In the genomic region with DNA sequence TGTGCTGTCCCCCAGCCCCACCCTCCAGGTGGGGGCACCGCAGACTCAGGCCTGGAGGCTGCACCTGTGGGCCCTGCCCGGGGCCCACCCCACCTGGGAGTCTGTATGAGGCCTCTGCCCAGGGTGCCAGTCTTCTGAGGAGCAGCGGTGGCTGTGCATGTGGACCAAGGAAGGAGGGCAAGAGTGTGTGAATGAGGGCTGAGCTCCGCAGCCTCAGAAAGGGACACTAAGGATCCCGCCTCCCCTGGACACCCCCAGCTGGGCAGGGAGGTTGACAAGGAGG, we compare ENCODE assay signal across 15 cellular contexts. TPM values are rescaled to one million over a fixed set of nuclear protein-coding genes. Genes with fewer than 3 reads are reported as not detected.
DNase-seq lines count a peak whose midpoint lies in the region; ATAC-seq and TF ChIP-seq lines count a peak whose summit lies in the region.
"Had no signal": no experiment of that assay in that cellular context is flagged by ENCODE, and none has a peak within 500 bp of the region (broad histone marks: within the 10 kb centered on the region; RNA-seq: fewer than 3 reads in every experiment).

No MANE protein-coding gene starts in this region.

- H3K4me1 Mint-ChIP-seq in activated T-helper 1 cell treated with anti-CD3 and anti-CD28 coated beads, Interleukin-12 subunit alpha, Interleukin-12 subunit beta, Interleukin-2, Interleukin-4 antibody, amounts not matched to agents 30 ng/mL and 10 ng/mL and 1 ng/mL, durations not matched to agents 14 hours and 24 hours and 36 hours (ENCODE audit: low read depth): peaks cover 81% of the 10 kb centered on the region

- CTCF ChIA-PET in mammary epithelial cell (lab: Charles Lee; ENCODE audit: low non-redundant PET): no interaction called here

- in situ Hi-C loops in mammary epithelial cell (cut with MboI; ENCODE audit: low sequenced_read_pairs in 2 of 2): no loop called here

- H3K4me3 ChIP-seq in breast epithelium: peak overlapping the region in 2 of 3 donors; percentile 35 to 50
- no peak overlapping the region for H3K4me3 ChIP-seq in mammary epithelial cell (replicated peaks in 1 of 3; ENCODE audit: insufficient read depth in 1 of 3, low read depth in 2 of 3, low read length in 3 of 3)
- H3K4me3 ChIP-seq in upper lobe of right lung: peak overlapping the region; percentile 54
- H3K4me3 ChIP-seq in uterus: no peak overlapping the region
- H3K4me3 ChIP-seq: tibial artery had no signal

- H3K4me1 ChIP-seq in breast epithelium (no peaks in the 10 kb centered on the region), mammary epithelial cell (ENCODE audit: insufficient read depth, low read length) (peaks cover 5% of the 10 kb centered on the region), upper lobe of right lung (peaks cover 33% of the 10 kb centered on the region), uterus (no peaks in the 10 kb centered on the region)
- H3K4me1 ChIP-seq: foreskin keratinocyte, tibial artery had no signal

- no peak overlapping the region for H3K9ac ChIP-seq in mammary epithelial cell (ENCODE audit: insufficient read depth, low read length)

- TF ChIP-seq CTCF in breast epithelium (IDR thresholded peaks at IDR 0.05) (no peak), mammary epithelial cell (conservative IDR thresholded peaks at IDR 0.05 in 1 of 2, IDR thresholded peaks at IDR 0.05 in 1 of 2; ENCODE audit: extremely low read depth in 1 of 2, insufficient read depth in 1 of 2, low read depth in 1 of 2, low read length in 2 of 2) (no peak), upper lobe of right lung (IDR thresholded peaks at IDR 0.05) (no peak), uterus (IDR thresholded peaks at IDR 0.05) (no peak)

- H3K27me3 ChIP-seq in breast epithelium (no peaks in the 10 kb centered on the region), mammary epithelial cell (ENCODE audit: insufficient read depth, low read length) (no peaks in the 10 kb centered on the region), upper lobe of right lung (no peaks in the 10 kb centered on the region), uterus (no peaks in the 10 kb centered on the region)
- H3K27me3 ChIP-seq: foreskin keratinocyte had no signal

- peaks cover 8% of the 10 kb centered on the region for H3K9me3 Mint-ChIP-seq in activated T-helper 1 cell treated with anti-CD3 and anti-CD28 coated beads, Interleukin-12 subunit alpha, Interleukin-12 subunit beta, Interleukin-2, Interleukin-4 antibody, amounts not matched to agents 30 ng/mL and 10 ng/mL and 1 ng/mL, durations not matched to agents 14 hours and 24 hours and 36 hours

- BruUV-seq in mammary epithelial cell (replicated peaks; lab: Mats Ljungman, UMichigan): no TSS peak

- H3K36me3 ChIP-seq in breast epithelium (no peaks in the 10 kb centered on the region), mammary epithelial cell (ENCODE audit: insufficient read depth, low read length) (no peaks in the 10 kb centered on the region), upper lobe of right lung (no peaks in the 10 kb centered on the region), uterus (no peaks in the 10 kb centered on the region)
- H3K36me3 ChIP-seq: tibial artery had no signal

- H3K27me3 Mint-ChIP-seq in activated T-helper 1 cell treated with anti-CD3 and anti-CD28 coated beads, Interleukin-12 subunit alpha, Interleukin-12 subunit beta, Interleukin-2, Interleukin-4 antibody, amounts not matched to agents 30 ng/mL and 10 ng/mL and 1 ng/mL, durations not matched to agents 14 hours and 24 hours and 36 hours (ENCODE audit: insufficient read depth): no peaks in the 10 kb centered on the region

- DNase-seq in breast epithelium (ENCODE audit: low spot score in 2 of 2) (peak in 1 of 2 donors; percentile 46), mammary epithelial cell (no peak), mesenteric fat pad (ENCODE audit: low spot score) (peak; percentile 86), upper lobe of right lung (peak; percentile 46), NCI-H446 treated with DMSO at 0.1 percent for 48 hours (lab: John Stamatoyannopoulos, UW) (no peak), uterus (no peak), NOMO-1 (lab: John Stamatoyannopoulos, UW; ENCODE audit: unreplicated experiment in 2 of 2) (no peak)
- DNase-seq in activated T-helper 1 cell treated with anti-CD3 and anti-CD28 coated beads, Interleukin-12 subunit alpha, Interleukin-12 subunit beta, Interleukin-2, Interleukin-4 antibody, amounts not matched to agents 30 ng/mL and 10 ng/mL and 1 ng/mL, durations not matched to agents 14 hours and 24 hours and 36 hours (ENCODE audit: low spot score): no peak
- DNase-seq: DMS79 treated with DMSO at 0.1 percent for 48 hours, foreskin keratinocyte, HFFc6, midbrain, NCI-H2029 treated with DMSO at 0.1 percent for 48 hours, Right ventricle myocardium superior had no signal

- ATAC-seq in upper lobe of right lung: no peak
- ATAC-seq: foreskin keratinocyte had no signal

- no peaks in the 10 kb centered on the region for H4K20me1 ChIP-seq in mammary epithelial cell (ENCODE audit: insufficient read depth, low read length)

- no peak overlapping the region for H3K4me2 ChIP-seq in mammary epithelial cell (ENCODE audit: insufficient read depth, low read depth, low read length)

- peak overlapping the region; percentile 98 for H3K4me3 Mint-ChIP-seq in activated T-helper 1 cell treated with anti-CD3 and anti-CD28 coated beads, Interleukin-12 subunit alpha, Interleukin-12 subunit beta, Interleukin-2, Interleukin-4 antibody, amounts not matched to agents 30 ng/mL and 10 ng/mL and 1 ng/mL, durations not matched to agents 14 hours and 24 hours and 36 hours
- H3K4me3 Mint-ChIP-seq: HFFc6 had no signal

- H3K79me2 ChIP-seq in mammary epithelial cell (ENCODE audit: insufficient read depth, low read length): no peaks in the 10 kb centered on the region

- peak overlapping the region; percentile 97 for H3K27ac Mint-ChIP-seq in activated T-helper 1 cell treated with anti-CD3 and anti-CD28 coated beads, Interleukin-12 subunit alpha, Interleukin-12 subunit beta, Interleukin-2, Interleukin-4 antibody, amounts not matched to agents 30 ng/mL and 10 ng/mL and 1 ng/mL, durations not matched to agents 14 hours and 24 hours and 36 hours
- H3K27ac Mint-ChIP-seq: HFFc6 had no signal

- WGBS in mammary epithelial cell (ENCODE audit: low coverage, missing lambda C conversion rate): 74% methylated on average over 3 of the region's 5 CpGs

- no peaks in the 10 kb centered on the region for H3K9me3 ChIP-seq in breast epithelium
- peaks cover 5% of the 10 kb centered on the region for H3K9me3 ChIP-seq in mammary epithelial cell (replicated peaks; ENCODE audit: insufficient read depth, low read length)
- H3K9me3 ChIP-seq in upper lobe of right lung: no peaks in the 10 kb centered on the region
- peaks cover 0 to 5% of the 10 kb centered on the region in 2 donors for H3K9me3 ChIP-seq in uterus

- H3K27ac ChIP-seq in breast epithelium (no peak overlapping the region), mammary epithelial cell (ENCODE audit: insufficient read depth, low read depth, low read length) (no peak overlapping the region), upper lobe of right lung (peak overlapping the region; percentile 85), uterus (no peak overlapping the region)
- H3K27ac ChIP-seq: foreskin keratinocyte, tibial artery had no signal

- TF ChIP-seq POLR2A in breast epithelium (IDR thresholded peaks at IDR 0.05) (no peak), uterus (IDR thresholded peaks at IDR 0.05) (no peak)

- intact Hi-C loops in breast epithelium (cut with DNase I; ENCODE audit: low total_unique reads): no loop called here
- intact Hi-C loops in mammary epithelial cell (cut with micrococcal nuclease): no loop called here
- intact Hi-C loops in activated T-helper 1 cell treated with anti-CD3 and anti-CD28 coated beads, Interleukin-12 subunit alpha, Interleukin-12 subunit beta, Interleukin-2, Interleukin-4 antibody, amounts not matched to agents 30 ng/mL and 10 ng/mL and 1 ng/mL, durations not matched to agents 14 hours and 24 hours and 36 hours (cut with micrococcal nuclease): loop anchor here (2.0 kb wide), 1 partner anchor 92 kb away; the partner anchor contains the start of gene SUSD3
- intact Hi-C loops in upper lobe of right lung (cut with DNase I): no loop called here
- intact Hi-C loops in uterus (cut with DNase I; ENCODE audit: low total_unique reads): no loop called here

- no peak overlapping the region for H2AFZ ChIP-seq in mammary epithelial cell (ENCODE audit: low read depth, low read length)

- dilution Hi-C loops in mammary epithelial cell (cut with HindIII; ENCODE audit: low sequenced_read_pairs): no loop called here

- H3K36me3 Mint-ChIP-seq in activated T-helper 1 cell treated with anti-CD3 and anti-CD28 coated beads, Interleukin-12 subunit alpha, Interleukin-12 subunit beta, Interleukin-2, Interleukin-4 antibody, amounts not matched to agents 30 ng/mL and 10 ng/mL and 1 ng/mL, durations not matched to agents 14 hours and 24 hours and 36 hours (ENCODE audit: low read depth): peaks cover 24% of the 10 kb centered on the region

RNA-seq across cellular contexts. Expression of gene FGD3, which starts 19.1 kb away (rescaled TPM):
- total RNA-seq in breast epithelium (10 to 100 TPM; 10.2 to 18.0 (median 10.4) TPM), mammary epithelial cell (under 1 TPM; 0.59 to 0.67 TPM), mesenteric fat pad (9.8 TPM), upper lobe of right lung (21.6 TPM), uterus (1 to 10 TPM in 3 of 4 donors, under 1 TPM in 1; 0.29 to 4.9 (median 2.9) TPM)
- 0.14 TPM for polyA plus RNA-seq in mammary epithelial cell
- not detected for polyA minus RNA-seq in mammary epithelial cell
- 43.9 and 44.0 TPM in 2 replicates for total RNA-seq in activated T-helper 1 cell treated with anti-CD3 and anti-CD28 coated beads, Interleukin-12 subunit alpha, Interleukin-12 subunit beta, Interleukin-2, Interleukin-4 antibody, amounts not matched to agents 30 ng/mL and 10 ng/mL and 1 ng/mL, durations not matched to agents 14 hours and 24 hours and 36 hours
- total RNA-seq: HFFc6 had no signal

Comparison
In these comparisons a context has a peak if more than half of its experiments do, and no peak if none do; other contexts are left out.
1. H3K4me3 ChIP-seq: peak in breast epithelium (2 of 3) and upper lobe of right lung (single experiment); none in mammary epithelial cell (0 of 3) and uterus (0 of 2).
2. DNase-seq: peak in mesenteric fat pad (single experiment) and upper lobe of right lung (single experiment); none in mammary epithelial cell (single experiment), activated T-helper 1 cell treated with anti-CD3 and anti-CD28 coated beads, Interleukin-12 subunit alpha, Interleukin-12 subunit beta, Interleukin-2, Interleukin-4 antibody, amounts not matched to agents 30 ng/mL and 10 ng/mL and 1 ng/mL, durations not matched to agents 14 hours and 24 hours and 36 hours (single experiment), NCI-H446 treated with DMSO at 0.1 percent for 48 hours (single experiment), uterus (0 of 2) and NOMO-1 (0 of 2).